ENCODE assay signal across 1 cellular context in genomic region chr10:118595598-118596425, GRCh38.
TF ChIP-seq lines count a peak whose summit lies in the region.

Gene PRLHR (minus strand): TSS chr10:118595648. CDS start chr10:118595244, 404 bp downstream.

TF ChIP-seq in HepG2, 621 proteins besides CTCF, POLR2A, EP300 and RAD21 (continued from another document and continues in another):
- TF ChIP-seq SKIL (CRISPR knock-in tag; IDR thresholded peaks at IDR 0.05; ENCODE audit: borderline replicate concordance) (no peak), TEF (CRISPR knock-in tag; IDR thresholded peaks at IDR 0.05) (no peak; the same call in 1 of the 2 replicates), KLF12 (CRISPR knock-in tag; IDR thresholded peaks at IDR 0.05; ENCODE audit: borderline replicate concordance) (0 out of 2 replicates have a peak, but pooled peaks have one; percentile 31), ZNF143 (CRISPR knock-in tag; IDR thresholded peaks at IDR 0.05) (no peak), ZNF543 (CRISPR knock-in tag; IDR thresholded peaks at IDR 0.05) (no peak), ZNF564 (CRISPR knock-in tag; IDR thresholded peaks at IDR 0.05) (0 out of 2 replicates have a peak, but pooled peaks have one; percentile 44), POLR2AphosphoS2 (IDR thresholded peaks at IDR 0.05; ENCODE audit: low read depth, low read length) (no peak), MTF2 (CRISPR knock-in tag; IDR thresholded peaks at IDR 0.05; ENCODE audit: borderline replicate concordance) (no peak), NFIC (IDR thresholded peaks at IDR 0.05; ENCODE audit: low read length) (no peak), SUZ12 (IDR thresholded peaks at IDR 0.05; ENCODE audit: low read depth, low read length) (no peak), MATR3 (CRISPR knock-in tag; IDR thresholded peaks at IDR 0.05) (no peak), FOXK1 (CRISPR knock-in tag; IDR thresholded peaks at IDR 0.05; ENCODE audit: borderline replicate concordance, low read depth) (no peak), ZMYM4 (CRISPR knock-in tag; IDR thresholded peaks at IDR 0.05) (no peak), DDIT3 (CRISPR knock-in tag; IDR thresholded peaks at IDR 0.05) (no peak), ZNF414 (CRISPR knock-in tag; IDR thresholded peaks at IDR 0.05) (no peak), ZNF687 (CRISPR knock-in tag; IDR thresholded peaks at IDR 0.05) (peak; percentile 23; the same call in 1 of the 2 replicates), ZSCAN31 (CRISPR knock-in tag; IDR thresholded peaks at IDR 0.05; ENCODE audit: low read depth) (no peak), KLF6 (CRISPR knock-in tag; IDR thresholded peaks at IDR 0.05) (peak; percentile 58; the same call in 1 of the 2 replicates), TMF1 (CRISPR knock-in tag; IDR thresholded peaks at IDR 0.05; ENCODE audit: low read depth) (no peak), ZNF547 (CRISPR knock-in tag; IDR thresholded peaks at IDR 0.05) (no peak), ZBTB37 (CRISPR knock-in tag; IDR thresholded peaks at IDR 0.05) (no peak), ZNF430 (CRISPR knock-in tag; IDR thresholded peaks at IDR 0.05) (peak; percentile 61; the same call in 1 of the 2 replicates), ELF1 (CRISPR knock-in tag; IDR thresholded peaks at IDR 0.05) (no peak), UBTF (CRISPR knock-in tag; IDR thresholded peaks at IDR 0.05) (no peak), ZNF101 (CRISPR knock-in tag; IDR thresholded peaks at IDR 0.05; ENCODE audit: borderline replicate concordance, low read depth) (no peak), ZBED4 (CRISPR knock-in tag; IDR thresholded peaks at IDR 0.05; ENCODE audit: borderline replicate concordance) (no peak), MXD4 (CRISPR knock-in tag; IDR thresholded peaks at IDR 0.05) (0 out of 2 replicates have a peak, but pooled peaks have one; percentile 28), PHF21A (CRISPR knock-in tag; IDR thresholded peaks at IDR 0.05) (no peak), ZNF256 (CRISPR knock-in tag; conservative IDR thresholded peaks at IDR 0.05) (no peak), NFE2L1 (CRISPR knock-in tag; IDR thresholded peaks at IDR 0.05; ENCODE audit: borderline replicate concordance) (no peak), KLF16 (CRISPR knock-in tag; IDR thresholded peaks at IDR 0.05) (0 out of 4 replicates have a peak, but pooled peaks of 1 of the 2 experiments have one; percentile 48), SIN3B (IDR thresholded peaks at IDR 0.05; ENCODE audit: low read length) (no peak), ZNF441 (CRISPR knock-in tag; IDR thresholded peaks at IDR 0.05; ENCODE audit: borderline replicate concordance) (no peak), TAF1 (CRISPR knock-in tag; IDR thresholded peaks at IDR 0.05) (no peak), NFAT5 (CRISPR knock-in tag; IDR thresholded peaks at IDR 0.05) (peak; percentile 33; the same call in 1 of the 2 replicates), CBX1 (IDR thresholded peaks at IDR 0.05; ENCODE audit: low read depth) (no peak), ZNF776 (CRISPR knock-in tag; IDR thresholded peaks at IDR 0.05) (no peak), POGZ (CRISPR knock-in tag; IDR thresholded peaks at IDR 0.05) (no peak)
